ENCODE assay signal across 16 cellular contexts in the genomic region with DNA sequence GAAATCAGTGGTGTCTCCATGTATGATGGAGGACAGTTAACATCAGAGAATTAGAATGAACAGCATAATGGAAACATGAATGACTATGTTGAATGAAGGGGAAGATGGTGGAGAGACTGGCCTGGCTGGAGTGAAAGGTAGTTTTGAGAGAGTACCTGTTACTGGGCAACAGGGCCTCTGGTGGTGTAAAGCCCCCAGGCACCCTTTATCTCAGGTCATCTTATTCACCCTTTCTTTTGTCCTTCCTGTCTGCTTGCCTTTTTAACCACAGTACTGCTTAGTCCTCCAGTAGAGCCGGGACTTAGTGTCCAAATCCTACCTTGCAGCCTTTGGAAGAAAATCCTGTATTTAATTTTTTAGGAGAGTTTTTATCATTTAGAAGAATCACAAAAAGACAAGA. TPM values are rescaled to one million over a fixed set of nuclear protein-coding genes. Genes with fewer than 3 reads are reported as not detected.
DNase-seq lines count a peak whose midpoint lies in the region; ATAC-seq and TF ChIP-seq lines count a peak whose summit lies in the region.
"Had no signal": no experiment of that assay in that cellular context is flagged by ENCODE, and none has a peak within 500 bp of the region (broad histone marks: within the 10 kb centered on the region; RNA-seq: fewer than 3 reads in every experiment).

No MANE protein-coding gene starts in this region.

- H3K9me3 ChIP-seq in smooth muscle cell (replicated peaks; ENCODE audit: low read depth) = no peaks in the 10 kb centered on the region

- intact Hi-C loops in activated T-helper 1 cell treated with anti-CD3 and anti-CD28 coated beads, Interleukin-12 subunit alpha, Interleukin-12 subunit beta, Interleukin-2, Interleukin-4 antibody, amounts not matched to agents 30 ng/mL and 10 ng/mL and 1 ng/mL, durations not matched to agents 14 hours and 24 hours and 36 hours (cut with micrococcal nuclease) = loop anchor here (5.0 kb wide), 1 partner anchor 33 kb away; no protein-coding TSS in a partner anchor

- WGBS in smooth muscle cell (ENCODE audit: low lambda C conversion rate) = 72% methylated on average over 1 of the region's 1 CpG

- peaks cover 33% of the 10 kb centered on the region for H3K36me3 Mint-ChIP-seq in activated naive CD4-positive, alpha-beta T cell treated with anti-CD3 and anti-CD28 coated beads, Interleukin-2, amount 50 U/mL, for 24 hours
- peaks cover 47% of the 10 kb centered on the region for H3K36me3 Mint-ChIP-seq in activated naive CD4-positive, alpha-beta T cell treated with anti-CD3 and anti-CD28 coated beads, Interleukin-2, amount 10 ng/mL, durations not matched to agents 7 days and 5 days
- peaks cover 38% of the 10 kb centered on the region for H3K36me3 Mint-ChIP-seq in activated T-helper 1 cell treated with anti-CD3 and anti-CD28 coated beads, Interleukin-12 subunit alpha, Interleukin-12 subunit beta, Interleukin-2, Interleukin-4 antibody, amounts not matched to agents 30 ng/mL and 10 ng/mL and 1 ng/mL, durations not matched to agents 14 hours and 24 hours and 36 hours (ENCODE audit: low read depth)
- peaks cover 49% of the 10 kb centered on the region for H3K36me3 Mint-ChIP-seq in effector memory CD8-positive, alpha-beta T cell (ENCODE audit: insufficient read depth)

- no peaks in the 10 kb centered on the region for H3K9me3 Mint-ChIP-seq in activated naive CD4-positive, alpha-beta T cell treated with anti-CD3 and anti-CD28 coated beads, Interleukin-2, amount 50 U/mL, for 24 hours
- no peaks in the 10 kb centered on the region for H3K9me3 Mint-ChIP-seq in activated naive CD4-positive, alpha-beta T cell treated with anti-CD3 and anti-CD28 coated beads, Interleukin-2, amount 10 ng/mL, durations not matched to agents 7 days and 5 days
- no peaks in the 10 kb centered on the region for H3K9me3 Mint-ChIP-seq in activated T-helper 1 cell treated with anti-CD3 and anti-CD28 coated beads, Interleukin-12 subunit alpha, Interleukin-12 subunit beta, Interleukin-2, Interleukin-4 antibody, amounts not matched to agents 30 ng/mL and 10 ng/mL and 1 ng/mL, durations not matched to agents 14 hours and 24 hours and 36 hours
- H3K9me3 Mint-ChIP-seq in effector memory CD8-positive, alpha-beta T cell = no peaks in the 10 kb centered on the region
- H3K9me3 Mint-ChIP-seq: CD4-positive, alpha-beta memory T cell; GM23338 had no signal

- peaks cover 100% of the 10 kb centered on the region for H3K79me2 ChIP-seq in smooth muscle cell (ENCODE audit: low read depth)

- no peak for ATAC-seq in effector memory CD8-positive, alpha-beta T cell (replicated peaks)
- no peak for ATAC-seq in HG03460 (IDR thresholded peaks at IDR 0.05; ENCODE audit: unreplicated experiment)
- ATAC-seq: GM23338, K562, PC-3 had no signal

- no peaks in the 10 kb centered on the region for H3K27me3 Mint-ChIP-seq in activated naive CD4-positive, alpha-beta T cell treated with anti-CD3 and anti-CD28 coated beads, Interleukin-2, amount 50 U/mL, for 24 hours
- no peaks in the 10 kb centered on the region for H3K27me3 Mint-ChIP-seq in activated naive CD4-positive, alpha-beta T cell treated with anti-CD3 and anti-CD28 coated beads, Interleukin-2, amount 10 ng/mL, durations not matched to agents 7 days and 5 days
- H3K27me3 Mint-ChIP-seq in activated T-helper 1 cell treated with anti-CD3 and anti-CD28 coated beads, Interleukin-12 subunit alpha, Interleukin-12 subunit beta, Interleukin-2, Interleukin-4 antibody, amounts not matched to agents 30 ng/mL and 10 ng/mL and 1 ng/mL, durations not matched to agents 14 hours and 24 hours and 36 hours (ENCODE audit: insufficient read depth) = no peaks in the 10 kb centered on the region
- H3K27me3 Mint-ChIP-seq in effector memory CD8-positive, alpha-beta T cell = no peaks in the 10 kb centered on the region
- H3K27me3 Mint-ChIP-seq: B cell; CD4-positive, alpha-beta memory T cell had no signal

- H3K9ac ChIP-seq in smooth muscle cell (ENCODE audit: low read depth) = no peak overlapping the region

- H3K4me3 ChIP-seq in smooth muscle cell = no peak overlapping the region
- H3K4me3 ChIP-seq: GM23338, K562 had no signal

- no peak overlapping the region for H2AFZ ChIP-seq in smooth muscle cell (ENCODE audit: low read depth)
- H2AFZ ChIP-seq: GM23338 had no signal

- peaks cover 86% of the 10 kb centered on the region for H3K4me1 Mint-ChIP-seq in activated naive CD4-positive, alpha-beta T cell treated with anti-CD3 and anti-CD28 coated beads, Interleukin-2, amount 50 U/mL, for 24 hours
- peaks cover 45% of the 10 kb centered on the region for H3K4me1 Mint-ChIP-seq in activated naive CD4-positive, alpha-beta T cell treated with anti-CD3 and anti-CD28 coated beads, Interleukin-2, amount 10 ng/mL, durations not matched to agents 7 days and 5 days
- H3K4me1 Mint-ChIP-seq in activated T-helper 1 cell treated with anti-CD3 and anti-CD28 coated beads, Interleukin-12 subunit alpha, Interleukin-12 subunit beta, Interleukin-2, Interleukin-4 antibody, amounts not matched to agents 30 ng/mL and 10 ng/mL and 1 ng/mL, durations not matched to agents 14 hours and 24 hours and 36 hours (ENCODE audit: low read depth) = peaks cover 52% of the 10 kb centered on the region
- H3K4me1 Mint-ChIP-seq in effector memory CD8-positive, alpha-beta T cell (ENCODE audit: low read depth in 2 of 2) = peaks cover 30 to 58% of the 10 kb centered on the region in 2 donors

- H3K27ac ChIP-seq in smooth muscle cell (ENCODE audit: low read depth) = peak overlapping the region; percentile 4

- peak overlapping the region; percentile 4 for H3K27ac Mint-ChIP-seq in activated naive CD4-positive, alpha-beta T cell treated with anti-CD3 and anti-CD28 coated beads, Interleukin-2, amount 50 U/mL, for 24 hours
- no peak overlapping the region for H3K27ac Mint-ChIP-seq in activated naive CD4-positive, alpha-beta T cell treated with anti-CD3 and anti-CD28 coated beads, Interleukin-2, amount 10 ng/mL, durations not matched to agents 7 days and 5 days
- peak overlapping the region; percentile 65 for H3K27ac Mint-ChIP-seq in activated T-helper 1 cell treated with anti-CD3 and anti-CD28 coated beads, Interleukin-12 subunit alpha, Interleukin-12 subunit beta, Interleukin-2, Interleukin-4 antibody, amounts not matched to agents 30 ng/mL and 10 ng/mL and 1 ng/mL, durations not matched to agents 14 hours and 24 hours and 36 hours
- peak overlapping the region; percentile 1 to 10 for H3K27ac Mint-ChIP-seq in effector memory CD8-positive, alpha-beta T cell
- H3K27ac Mint-ChIP-seq: B cell, GM23338 had no signal

- peaks cover 94% of the 10 kb centered on the region for H4K20me1 ChIP-seq in smooth muscle cell (ENCODE audit: low read depth)

- H3K4me2 ChIP-seq in smooth muscle cell = no peak overlapping the region
- H3K4me2 ChIP-seq: GM23338 had no signal

- H3K36me3 ChIP-seq in smooth muscle cell (ENCODE audit: low read depth) = peaks cover 6% of the 10 kb centered on the region

- H3K27me3 ChIP-seq in smooth muscle cell (ENCODE audit: low read depth) = no peaks in the 10 kb centered on the region

- H3K4me3 Mint-ChIP-seq in activated naive CD4-positive, alpha-beta T cell treated with anti-CD3 and anti-CD28 coated beads, Interleukin-2, amount 50 U/mL, for 24 hours = no peak overlapping the region
- H3K4me3 Mint-ChIP-seq in activated naive CD4-positive, alpha-beta T cell treated with anti-CD3 and anti-CD28 coated beads, Interleukin-2, amount 10 ng/mL, durations not matched to agents 7 days and 5 days = no peak overlapping the region
- no peak overlapping the region for H3K4me3 Mint-ChIP-seq in activated T-helper 1 cell treated with anti-CD3 and anti-CD28 coated beads, Interleukin-12 subunit alpha, Interleukin-12 subunit beta, Interleukin-2, Interleukin-4 antibody, amounts not matched to agents 30 ng/mL and 10 ng/mL and 1 ng/mL, durations not matched to agents 14 hours and 24 hours and 36 hours
- H3K4me3 Mint-ChIP-seq in effector memory CD8-positive, alpha-beta T cell = peak overlapping the region in 1 of 2 donors; percentile 38
- H3K4me3 Mint-ChIP-seq: B cell; CD4-positive, alpha-beta memory T cell; GM23338 had no signal

- no peak for TF ChIP-seq CTCF in smooth muscle cell (IDR thresholded peaks at IDR 0.05; ENCODE audit: borderline replicate concordance, insufficient read depth, poor library complexity, severe bottlenecking)

- DNase-seq in activated naive CD4-positive, alpha-beta T cell treated with anti-CD3 and anti-CD28 coated beads, Interleukin-2, amount 10 ng/mL, durations not matched to agents 7 days and 5 days = no peak
- DNase-seq in activated T-helper 1 cell treated with anti-CD3 and anti-CD28 coated beads, Interleukin-12 subunit alpha, Interleukin-12 subunit beta, Interleukin-2, Interleukin-4 antibody, amounts not matched to agents 30 ng/mL and 10 ng/mL and 1 ng/mL, durations not matched to agents 14 hours and 24 hours and 36 hours (ENCODE audit: low spot score) = no peak
- DNase-seq in effector memory CD8-positive, alpha-beta T cell = no peak
- no peak for DNase-seq in smooth muscle cell (lab: John Stamatoyannopoulos, UW; ENCODE audit: unreplicated experiment)
- no peak for DNase-seq in activated gamma-delta T cell (lab: John Stamatoyannopoulos, UW)
- DNase-seq: CD4-positive, alpha-beta memory T cell; DMS79; NCI-H1436 treated with DMSO at 0.1 percent for 48 hours; NCI-H2227 treated with DMSO at 0.1 percent for 48 hours; NCI-H526 treated with DMSO at 0.1 percent for 48 hours; PC-3 had no signal

- peaks cover 11% of the 10 kb centered on the region for H3F3A ChIP-seq in smooth muscle cell (ENCODE audit: low read depth)

- peaks cover 19% of the 10 kb centered on the region for H3K4me1 ChIP-seq in smooth muscle cell (ENCODE audit: low read depth)

- CTCF ChIA-PET in activated naive CD4-positive, alpha-beta T cell treated with anti-CD3 and anti-CD28 coated beads, Interleukin-2, amount 10 ng/mL, durations not matched to agents 7 days and 5 days (lab: Charles Lee) = interaction anchor here (0.6 kb wide), 1 partner anchor 26 kb away, joined by 3 read pairs; no protein-coding TSS in a partner anchor

RNA-seq across cellular contexts. Expression of gene IREB2, which starts 6.2 kb away (rescaled TPM):
- 98.0 and 103 TPM in 2 replicates for total RNA-seq in activated T-helper 1 cell treated with anti-CD3 and anti-CD28 coated beads, Interleukin-12 subunit alpha, Interleukin-12 subunit beta, Interleukin-2, Interleukin-4 antibody, amounts not matched to agents 30 ng/mL and 10 ng/mL and 1 ng/mL, durations not matched to agents 14 hours and 24 hours and 36 hours
- 34.3 and 52.0 TPM in 2 replicates for total RNA-seq in smooth muscle cell
- 13.6 and 14.1 TPM in 2 replicates for polyA plus RNA-seq in smooth muscle cell
